22 cellular contexts compared by ENCODE assay signal in genomic region chr13:99949657-99950413, GRCh38.
DNase-seq lines count a peak whose midpoint lies in the region; ATAC-seq and TF ChIP-seq lines count a peak whose summit lies in the region.
"Had no signal": no experiment of that assay in that cellular context is flagged by ENCODE, and none has a peak within 500 bp of the region (broad histone marks: within the 10 kb centered on the region; RNA-seq: fewer than 3 reads in every experiment).

No MANE protein-coding gene starts in this region.

- peaks cover 3% of the 10 kb centered on the region for H3K9me3 Mint-ChIP-seq in nephron progenitor cell
- no peaks in the 10 kb centered on the region for H3K9me3 Mint-ChIP-seq in activated naive CD8-positive, alpha-beta T cell treated with anti-CD3 and anti-CD28 coated beads, Interleukin-2, amount 50 U/mL, for 24 hours
- H3K9me3 Mint-ChIP-seq: activated B cell treated with CpG ODN at 0.5 μM for 24 hours; activated T-helper 1 cell treated with anti-CD3 and anti-CD28 coated beads, Interleukin-12 subunit alpha, Interleukin-12 subunit beta, Interleukin-2, Interleukin-4 antibody, amounts not matched to agents 30 ng/mL and 10 ng/mL and 1 ng/mL, durations not matched to agents 14 hours and 24 hours and 36 hours; T-cell had no signal

- peak overlapping the region; percentile 55 for H3K4me3 Mint-ChIP-seq in nephron progenitor cell
- H3K4me3 Mint-ChIP-seq in activated naive CD8-positive, alpha-beta T cell treated with anti-CD3 and anti-CD28 coated beads, Interleukin-2, amount 50 U/mL, for 24 hours: no peak overlapping the region
- H3K4me3 Mint-ChIP-seq: activated B cell treated with CpG ODN at 0.5 μM for 24 hours; activated T-helper 1 cell treated with anti-CD3 and anti-CD28 coated beads, Interleukin-12 subunit alpha, Interleukin-12 subunit beta, Interleukin-2, Interleukin-4 antibody, amounts not matched to agents 30 ng/mL and 10 ng/mL and 1 ng/mL, durations not matched to agents 14 hours and 24 hours and 36 hours; IgD-negative memory B cell; immature natural killer cell; memory B cell; T-cell had no signal

- H3K27ac Mint-ChIP-seq in nephron progenitor cell: peak overlapping the region; percentile 33
- no peak overlapping the region for H3K27ac Mint-ChIP-seq in activated naive CD8-positive, alpha-beta T cell treated with anti-CD3 and anti-CD28 coated beads, Interleukin-2, amount 50 U/mL, for 24 hours
- H3K27ac Mint-ChIP-seq: activated B cell treated with CpG ODN at 0.5 μM for 24 hours; activated T-helper 1 cell treated with anti-CD3 and anti-CD28 coated beads, Interleukin-12 subunit alpha, Interleukin-12 subunit beta, Interleukin-2, Interleukin-4 antibody, amounts not matched to agents 30 ng/mL and 10 ng/mL and 1 ng/mL, durations not matched to agents 14 hours and 24 hours and 36 hours; immature natural killer cell; memory B cell; T-cell had no signal

- peaks cover 61% of the 10 kb centered on the region for H3K27me3 Mint-ChIP-seq in nephron progenitor cell (ENCODE audit: low read depth, poor library complexity)
- peaks cover 74% of the 10 kb centered on the region for H3K27me3 Mint-ChIP-seq in activated naive CD8-positive, alpha-beta T cell treated with anti-CD3 and anti-CD28 coated beads, Interleukin-2, amount 50 U/mL, for 24 hours

- H3K4me1 Mint-ChIP-seq in nephron progenitor cell: peaks cover 38% of the 10 kb centered on the region
- no peaks in the 10 kb centered on the region for H3K4me1 Mint-ChIP-seq in activated naive CD8-positive, alpha-beta T cell treated with anti-CD3 and anti-CD28 coated beads, Interleukin-2, amount 50 U/mL, for 24 hours
- H3K4me1 Mint-ChIP-seq: activated B cell treated with CpG ODN at 0.5 μM for 24 hours, IgD-negative memory B cell, immature natural killer cell, memory B cell, T-cell had no signal

- DNase-seq in Ammon's horn (ENCODE audit: low spot score) (peak; percentile 74), NB4 (ENCODE audit: low read depth) (peak; percentile 27), choroid plexus epithelial cell (ENCODE audit: low read depth) (peak; percentile 65), nephron progenitor cell (peak; percentile 44), NCI-H2196 (lab: John Stamatoyannopoulos, UW; ENCODE audit: unreplicated experiment) (no peak), SHP77 (lab: John Stamatoyannopoulos, UW) (no peak), GM13977 (ENCODE audit: low spot score) (no peak)
- no peak for DNase-seq in activated naive CD8-positive, alpha-beta T cell treated with anti-CD3 and anti-CD28 coated beads, Interleukin-2, amount 50 U/mL, for 24 hours
- DNase-seq: activated B cell treated with CpG ODN at 0.5 μM for 24 hours; activated CD8-positive, alpha-beta memory T cell treated with anti-CD3 and anti-CD28 coated beads for 24 hours; amniotic stem cell; Calu3; immature natural killer cell; NCI-H1048; NCI-H2171 treated with DMSO at 0.1 percent for 48 hours; right cardiac atrium; stomach; T-cell had no signal

- H3K4me3 ChIP-seq in NB4 (ENCODE audit: low read depth, low read length): no peak overlapping the region
- no peak overlapping the region for H3K4me3 ChIP-seq in choroid plexus epithelial cell (ENCODE audit: low read depth, low read length)
- H3K4me3 ChIP-seq: colonic mucosa, stomach had no signal

- no peaks in the 10 kb centered on the region for H3K36me3 Mint-ChIP-seq in nephron progenitor cell (ENCODE audit: low read depth)
- H3K36me3 Mint-ChIP-seq in activated naive CD8-positive, alpha-beta T cell treated with anti-CD3 and anti-CD28 coated beads, Interleukin-2, amount 50 U/mL, for 24 hours (ENCODE audit: low read depth): no peaks in the 10 kb centered on the region
- H3K36me3 Mint-ChIP-seq: memory B cell, T-cell had no signal

- TF ChIP-seq CTCF in NB4 (IDR thresholded peaks at IDR 0.05; ENCODE audit: low read depth, low read length): no peak
- no peak for TF ChIP-seq CTCF in choroid plexus epithelial cell (conservative IDR thresholded peaks at IDR 0.05; ENCODE audit: low read depth, low read length)
- no peak for TF ChIP-seq CTCF in nephron progenitor cell (IDR thresholded peaks at IDR 0.05)
- no peak for TF ChIP-seq CTCF in GM13977 (IDR thresholded peaks at IDR 0.05; ENCODE audit: extremely low read depth, insufficient read depth, missing control alignments)

- no peak for ATAC-seq in activated naive CD8-positive, alpha-beta T cell treated with anti-CD3 and anti-CD28 coated beads, Interleukin-2, amount 50 U/mL, for 24 hours
- ATAC-seq: right cardiac atrium, T-cell had no signal

- in situ Hi-C loops in GM13977 (cut with MboI; ENCODE audit: low pct_unique_long_range_greater_than_20kb, low sequenced_read_pairs, unreplicated experiment): no loop called here

- no peak for TF ChIP-seq POLR2A in NB4 (IDR thresholded peaks at IDR 0.05; ENCODE audit: extremely low read depth, insufficient read length)

Comparison
In these comparisons a context has a peak if more than half of its experiments do, and no peak if none do; other contexts are left out.
1. DNase-seq: peak in Ammon's horn (single experiment), NB4 (single experiment), choroid plexus epithelial cell (single experiment) and nephron progenitor cell (single experiment); none in NCI-H2196 (single experiment), SHP77 (0 of 2), GM13977 (single experiment) and activated naive CD8-positive, alpha-beta T cell treated with anti-CD3 and anti-CD28 coated beads, Interleukin-2, amount 50 U/mL, for 24 hours (single experiment).